Comparison of ENCODE assay signal across 9 cellular contexts in the genomic region with DNA sequence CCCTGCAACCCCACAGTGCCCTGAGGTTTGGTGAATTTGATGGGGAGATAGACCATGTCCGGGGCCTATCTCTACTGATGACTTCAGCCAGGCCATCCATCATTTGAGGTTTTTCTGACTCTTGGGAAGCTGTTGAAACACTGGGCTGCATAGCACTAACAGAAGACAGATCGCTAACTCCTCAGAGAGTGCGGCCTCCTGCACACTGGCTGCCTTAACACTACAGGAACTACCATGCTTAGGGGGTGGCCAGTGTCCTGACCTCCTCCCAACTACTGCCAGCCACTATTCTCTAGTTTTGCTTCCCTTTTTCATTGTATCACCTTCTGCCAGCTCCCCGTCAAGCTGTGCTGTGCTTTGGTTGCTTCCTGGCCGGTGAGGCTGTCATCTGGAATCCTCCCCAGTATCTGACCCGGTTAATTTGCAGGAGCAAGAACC. TPM values are rescaled to one million over a fixed set of nuclear protein-coding genes. Genes with fewer than 3 reads are reported as not detected.
DNase-seq lines count a peak whose midpoint lies in the region; ATAC-seq and TF ChIP-seq lines count a peak whose summit lies in the region.
"Had no signal": no experiment of that assay in that cellular context is flagged by ENCODE, and none has a peak within 500 bp of the region (broad histone marks: within the 10 kb centered on the region; RNA-seq: fewer than 3 reads in every experiment).

No MANE protein-coding gene starts in this region.

- H3K9me3 ChIP-seq in lung (ENCODE audit: control insufficient read depth in 2 of 2, insufficient read depth in 1 of 2, low read length in 1 of 2) (peaks cover 0 to 2% of the 10 kb centered on the region in 2 donors), thoracic aorta (no peaks in the 10 kb centered on the region)

- H3K27me3 ChIP-seq in lung (ENCODE audit: control insufficient read depth, insufficient read depth), result no peaks in the 10 kb centered on the region
- no peaks in the 10 kb centered on the region for H3K27me3 ChIP-seq in thoracic aorta (replicated peaks; ENCODE audit: insufficient read depth)
- H3K27me3 ChIP-seq: brain microvascular endothelial cell had no signal

- H3K4me3 Mint-ChIP-seq in T-helper 2 cell treated with Interferon-gamma antibody and Interleukin-4, amounts not matched to agents 5 μg/mL and 100 μg/mL, for 36 hours, result no peak overlapping the region

- no peak for DNase-seq in T-helper 2 cell treated with Interferon-gamma antibody and Interleukin-4, amounts not matched to agents 5 μg/mL and 100 μg/mL, for 36 hours (ENCODE audit: low spot score)
- DNase-seq in T-helper 2 cell (no peak), astrocyte of the hippocampus (ENCODE audit: low read depth, low spot score) (peak; percentile 39), lung (ENCODE audit: low spot score) (no peak), thoracic aorta (ENCODE audit: low spot score) (no peak), NCI-H345 treated with DMSO at 0.1 percent for 48 hours (lab: John Stamatoyannopoulos, UW; ENCODE audit: unreplicated experiment) (no peak)
- DNase-seq in stimulated activated CD4-positive, alpha-beta T cell treated with anti-CD3 and anti-CD28 coated beads, Interleukin-2, amount 100 ng/mL, for 48 hours, result no peak
- DNase-seq: brain microvascular endothelial cell had no signal

- H3K4me3 ChIP-seq in lung (no peak overlapping the region), thoracic aorta (peak overlapping the region; percentile 51)

- peaks cover 24% of the 10 kb centered on the region for H3K36me3 Mint-ChIP-seq in T-helper 2 cell treated with Interferon-gamma antibody and Interleukin-4, amounts not matched to agents 5 μg/mL and 100 μg/mL, for 36 hours (ENCODE audit: low read depth)

- ATAC-seq in lung (ENCODE audit: insufficient read depth, low FRiP score) (no peak), thoracic aorta (ENCODE audit: insufficient number of reproducible peaks, low FRiP score, low read depth) (no peak), GM18868 (IDR thresholded peaks at IDR 0.05; ENCODE audit: unreplicated experiment) (no peak)

- no peaks in the 10 kb centered on the region for H3K36me3 ChIP-seq in lung (ENCODE audit: control insufficient read depth in 2 of 2, insufficient read depth in 2 of 2, low read length in 2 of 2)
- no peaks in the 10 kb centered on the region for H3K36me3 ChIP-seq in thoracic aorta

- H3K4me1 ChIP-seq in lung (ENCODE audit: control insufficient read depth in 2 of 2, insufficient read depth in 2 of 2, low read length in 2 of 2), result peaks cover 6 to 15% of the 10 kb centered on the region in 2 donors
- H3K4me1 ChIP-seq in thoracic aorta (ENCODE audit: control insufficient read depth in 1 of 2, low read depth in 2 of 2), result peaks cover 30 to 75% of the 10 kb centered on the region in 2 donors

- no peaks in the 10 kb centered on the region for H3K27me3 Mint-ChIP-seq in T-helper 2 cell treated with Interferon-gamma antibody and Interleukin-4, amounts not matched to agents 5 μg/mL and 100 μg/mL, for 36 hours (ENCODE audit: low read depth)

- 41 to 62% methylated on average over 6 of the region's 6 CpGs for WGBS in lung, 2 donors

- peaks cover 5% of the 10 kb centered on the region for H3K4me1 Mint-ChIP-seq in T-helper 2 cell treated with Interferon-gamma antibody and Interleukin-4, amounts not matched to agents 5 μg/mL and 100 μg/mL, for 36 hours (ENCODE audit: low read depth)

- TF ChIP-seq CTCF in lung (IDR thresholded peaks at IDR 0.05; ENCODE audit: control extremely low read depth, extremely low read depth) (no peak), thoracic aorta (IDR thresholded peaks at IDR 0.05) (no peak)

- no peaks in the 10 kb centered on the region for H3K9me3 Mint-ChIP-seq in T-helper 2 cell treated with Interferon-gamma antibody and Interleukin-4, amounts not matched to agents 5 μg/mL and 100 μg/mL, for 36 hours

- peak overlapping the region; percentile 4 for H3K27ac Mint-ChIP-seq in T-helper 2 cell treated with Interferon-gamma antibody and Interleukin-4, amounts not matched to agents 5 μg/mL and 100 μg/mL, for 36 hours

- H3K27ac ChIP-seq in lung (ENCODE audit: low read depth in 1 of 2, low read length in 1 of 2) (peak overlapping the region; percentile 30 to 36), thoracic aorta (peak overlapping the region; percentile 77 to 80)
- H3K27ac ChIP-seq: brain microvascular endothelial cell had no signal

RNA-seq across cellular contexts. Expression of a gene that starts 57.1 kb away (rescaled TPM):
- total RNA-seq in lung (10 to 100 TPM; 33.5 to 42.0 TPM), thoracic aorta (10 to 100 TPM; 11.8 to 32.2 TPM)
- polyA plus RNA-seq in lung, result 10 to 100 TPM; 32.7 to 42.8 TPM
